ENCODE assay signal across 19 cellular contexts in the genomic region with DNA sequence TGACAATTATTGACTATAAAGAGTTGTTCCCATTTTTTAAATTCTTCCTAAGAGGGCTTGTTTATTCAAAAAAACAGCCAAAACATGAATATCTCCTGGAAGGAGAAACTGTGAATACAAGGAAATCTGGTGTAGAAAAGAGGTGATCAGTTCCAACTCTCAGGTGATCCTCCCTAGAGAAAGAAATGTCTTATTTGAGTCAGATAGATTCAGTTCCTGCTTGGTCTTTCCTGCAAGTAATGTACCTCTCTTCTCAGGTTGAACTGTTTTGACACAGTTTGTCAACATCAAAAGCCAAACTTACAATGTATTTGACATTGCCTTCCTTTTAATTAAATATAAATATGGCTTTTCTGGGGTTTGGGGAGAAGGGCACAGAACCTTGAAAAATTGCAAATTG.
DNase-seq lines count a peak whose midpoint lies in the region; ATAC-seq and TF ChIP-seq lines count a peak whose summit lies in the region.
"Had no signal": no experiment of that assay in that cellular context is flagged by ENCODE, and none has a peak within 500 bp of the region (broad histone marks: within the 10 kb centered on the region; RNA-seq: fewer than 3 reads in every experiment).

No MANE protein-coding gene starts in this region.

- H3K4me3 Mint-ChIP-seq in osteocyte (ENCODE audit: unreplicated experiment): no peak overlapping the region
- no peak overlapping the region for H3K4me3 Mint-ChIP-seq in T-helper 17 cell
- H3K4me3 Mint-ChIP-seq: activated naive CD8-positive, alpha-beta T cell had no signal

- H3K27me3 Mint-ChIP-seq in osteocyte (ENCODE audit: unreplicated experiment) (no peaks in the 10 kb centered on the region), T-helper 17 cell (no peaks in the 10 kb centered on the region)
- H3K27me3 Mint-ChIP-seq: activated naive CD8-positive, alpha-beta T cell had no signal

- peak; percentile 66 for ATAC-seq in GM18499 (IDR thresholded peaks at IDR 0.05; ENCODE audit: insufficient read depth, unreplicated experiment)
- peak; percentile 55 for ATAC-seq in GM19452 (IDR thresholded peaks at IDR 0.05; ENCODE audit: unreplicated experiment)
- peak; percentile 44 for ATAC-seq in HG02759 (IDR thresholded peaks at IDR 0.05; ENCODE audit: unreplicated experiment)
- ATAC-seq in HG03442 (IDR thresholded peaks at IDR 0.05; ENCODE audit: unreplicated experiment): peak; percentile 62
- ATAC-seq in T-helper 17 cell: no peak
- ATAC-seq: HCT116; stimulated activated naive CD8-positive, alpha-beta T cell treated with anti-CD3 and anti-CD28 coated beads, Interleukin-15, Interleukin-2, amounts not matched to agents 100 U/mL and 50 U/mL, for 24 hours had no signal

- TF ChIP-seq CTCF in osteocyte (IDR thresholded peaks at IDR 0.05): no peak

- no peaks in the 10 kb centered on the region for H3K36me3 Mint-ChIP-seq in osteocyte (ENCODE audit: unreplicated experiment)
- peaks cover 5% of the 10 kb centered on the region for H3K36me3 Mint-ChIP-seq in T-helper 17 cell (ENCODE audit: low read depth)

- no peak for DNase-seq in ureter (ENCODE audit: low spot score)
- no peak for DNase-seq in osteocyte (ENCODE audit: extremely low spot score, unreplicated experiment)
- no peak for DNase-seq in putamen (ENCODE audit: low spot score)
- no peak for DNase-seq in T-helper 17 cell
- DNase-seq: activated CD8-positive, alpha-beta memory T cell treated with anti-CD3 and anti-CD28 coated beads, Interleukin-2, amount 50 U/mL, for 4 hours; central memory CD4-positive, alpha-beta T cell; IMR-90; NCI-H1436 treated with DMSO at 0.1 percent for 48 hours; NCI-H748 treated with DMSO at 0.1 percent for 48 hours; SHP77 treated with DMSO at 0.1 percent for 48 hours; stimulated activated CD4-positive, alpha-beta T cell treated with anti-CD3 and anti-CD28 coated beads, Interleukin-4, amount 100 ng/mL, for 24 hours; stimulated activated naive CD8-positive, alpha-beta T cell treated with anti-CD3 and anti-CD28 coated beads, Interleukin-15, Interleukin-2, amounts not matched to agents 100 U/mL and 50 U/mL, for 24 hours had no signal

- no peak overlapping the region for H3K27ac Mint-ChIP-seq in osteocyte (ENCODE audit: unreplicated experiment)
- no peak overlapping the region for H3K27ac Mint-ChIP-seq in T-helper 17 cell
- H3K27ac Mint-ChIP-seq: activated naive CD8-positive, alpha-beta T cell had no signal

- no peaks in the 10 kb centered on the region for H3K9me3 Mint-ChIP-seq in osteocyte (ENCODE audit: unreplicated experiment)

- H3K9me3 ChIP-seq in T-helper 17 cell (ENCODE audit: control insufficient read depth, low read length, poor library complexity, severe bottlenecking): no peaks in the 10 kb centered on the region
- H3K9me3 ChIP-seq: right atrium auricular region had no signal

- H3K4me1 Mint-ChIP-seq in osteocyte (ENCODE audit: unreplicated experiment) (peaks cover 7% of the 10 kb centered on the region), T-helper 17 cell (peaks cover 24% of the 10 kb centered on the region)
